ENCODE assay signal across 8 cellular contexts in the genomic region with DNA sequence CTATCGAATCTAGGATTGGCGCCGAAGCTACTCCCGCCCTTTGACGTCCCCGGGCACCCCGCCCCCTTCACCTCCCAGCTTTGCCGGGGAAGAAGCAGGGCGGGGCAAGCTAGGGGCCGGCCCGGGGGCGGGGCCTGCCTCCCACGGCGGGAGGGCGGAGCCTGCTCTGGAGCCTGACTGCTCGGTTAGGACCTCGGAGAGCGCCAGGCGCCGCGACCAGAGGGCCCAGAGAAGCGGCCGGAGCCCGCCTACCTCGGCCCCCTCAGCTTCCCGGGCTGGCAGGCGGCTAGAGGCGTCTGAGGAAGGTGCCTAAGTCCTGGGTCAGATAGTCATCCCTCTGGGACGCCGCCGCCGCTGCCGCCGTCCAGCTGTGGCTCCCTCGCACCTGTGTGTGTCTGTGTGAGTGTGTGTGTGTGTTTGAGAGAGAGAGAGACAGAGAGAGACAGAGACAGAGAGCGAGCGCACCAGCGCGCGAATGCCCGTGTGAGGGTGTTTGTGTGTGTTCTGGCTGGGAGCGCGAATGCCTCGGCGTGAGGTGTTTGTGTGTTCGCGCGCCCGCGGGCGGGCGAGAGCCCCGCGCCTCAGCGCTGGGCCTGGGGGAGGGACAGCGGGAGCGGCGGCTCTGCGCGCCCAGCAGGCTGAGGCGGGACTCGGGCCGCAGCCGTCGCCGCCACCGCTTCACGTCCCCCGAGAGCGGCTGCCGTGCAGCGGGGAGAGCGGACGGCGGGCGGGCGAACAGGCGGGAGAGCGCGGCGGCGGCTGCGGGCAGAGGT. TPM values are rescaled to one million over a fixed set of nuclear protein-coding genes. Genes with fewer than 3 reads are reported as not detected.
DNase-seq lines count a peak whose midpoint lies in the region; ATAC-seq, FAIRE-seq and TF ChIP-seq lines count a peak whose summit lies in the region.

A gene (plus strand): TSS at position 176 of the 773 bp plus-strand sequence. CDS start 1,374 bp downstream, outside the sequence.

- peak within 1 kb of the TSS; percentile 41; the same call in 1 of the 2 replicates for H2BK5ac ChIP-seq in H1 (ENCODE audit: low read depth, low read length)
- no peak within 1 kb of the TSS for H2BK5ac ChIP-seq in mesendoderm (ENCODE audit: low read length)

- peak; percentile 97 for ATAC-seq in HG02588 (IDR thresholded peaks at IDR 0.05; ENCODE audit: unreplicated experiment)

- no peaks in the 10 kb centered on the region for H3K36me3 ChIP-seq in H1 (ENCODE audit: control insufficient read depth in 2 of 4, insufficient read depth in 4 of 4, low read length in 3 of 4)
- H3K36me3 ChIP-seq in mesendoderm (ENCODE audit: control insufficient read depth, insufficient read depth, low read length) = no peaks in the 10 kb centered on the region

- peaks cover 8% of the 10 kb centered on the region for H3K23me2 ChIP-seq in H1 (ENCODE audit: low read depth, low read length)

- H3K4ac ChIP-seq in H1 (replicated peaks; ENCODE audit: insufficient read length, low read depth, low read length) = peak within 1 kb of the TSS; percentile 40
- no peak within 1 kb of the TSS for H3K4ac ChIP-seq in mesendoderm (ENCODE audit: low read depth, low read length)

- H3K9ac ChIP-seq in H1 (replicated peaks in 1 of 4; ENCODE audit: extremely low read depth in 1 of 4, low read depth in 3 of 4, low read length in 3 of 4) = peak within 1 kb of the TSS; percentile 25 to 84 (median 43)
- peak within 1 kb of the TSS; percentile 66 for H3K9ac ChIP-seq in mesendoderm (ENCODE audit: low read length)

- H3K4me1 ChIP-seq in H1 (replicated peaks in 1 of 4; ENCODE audit: control insufficient read depth in 3 of 4, insufficient read depth in 4 of 4, low read length in 3 of 4) = peaks cover 0 to 2% (median 0%) of the 10 kb centered on the region in 4 experiments; a peak in 2 of 7 replicates
- no peaks in the 10 kb centered on the region for H3K4me1 ChIP-seq in mesendoderm (ENCODE audit: control insufficient read depth, low read depth, low read length)

- FAIRE-seq in H1 (lab: Jason Lieb, UNC) = no peak

- H2BK120ac ChIP-seq in H1 (replicated peaks; ENCODE audit: low read depth, low read length) = no peak within 1 kb of the TSS
- H2BK120ac ChIP-seq in mesendoderm (ENCODE audit: low read depth, low read length) = no peak within 1 kb of the TSS

- H2AK5ac ChIP-seq in H1 (ENCODE audit: low read depth, low read length) (no peak within 1 kb of the TSS), mesendoderm (ENCODE audit: low read length) (no peak within 1 kb of the TSS)

- H3K56ac ChIP-seq in H1 (replicated peaks; ENCODE audit: insufficient read length, low read depth, low read length) = no peak within 1 kb of the TSS
- peak within 1 kb of the TSS; percentile 59 for H3K56ac ChIP-seq in mesendoderm (ENCODE audit: low read length)

- H4K5ac ChIP-seq in H1 (ENCODE audit: insufficient read length, low read depth, low read length) (no peak within 1 kb of the TSS), mesendoderm (ENCODE audit: low read length) (no peak within 1 kb of the TSS)

- H3K23ac ChIP-seq in H1 (ENCODE audit: insufficient read length) (no peak within 1 kb of the TSS), mesendoderm (ENCODE audit: low read length) (no peak within 1 kb of the TSS)

- H2BK15ac ChIP-seq in H1 (ENCODE audit: low read length) (no peak within 1 kb of the TSS; the same call in 1 of the 2 replicates), mesendoderm (replicated peaks; ENCODE audit: low read depth) (no peak within 1 kb of the TSS)

- H2BK20ac ChIP-seq in H1 (ENCODE audit: low read length) = no peak within 1 kb of the TSS

- H3K79me1 ChIP-seq in H1 (ENCODE audit: low read depth, low read length) = no peaks in the 10 kb centered on the region
- H3K79me1 ChIP-seq in mesendoderm (ENCODE audit: low read length) = no peaks in the 10 kb centered on the region

- H3K4me2 ChIP-seq in H1 (ENCODE audit: insufficient read depth in 1 of 2, low read depth in 2 of 2, low read length in 2 of 2) (peak within 1 kb of the TSS; percentile 67 to 82), mesendoderm (ENCODE audit: low read length) (peak within 1 kb of the TSS; percentile 85)

- no peaks in the 10 kb centered on the region; a peak in 1 of 4 replicates for H3K9me3 ChIP-seq in H1 (ENCODE audit: insufficient read depth in 2 of 2, low read depth in 1 of 2, low read length in 1 of 2)

- H4K8ac ChIP-seq in H1 (ENCODE audit: extremely low read depth, insufficient read depth, low read length) (peak within 1 kb of the TSS; percentile 25; the same call in 1 of the 2 replicates), mesendoderm (ENCODE audit: low read depth, low read length) (peak within 1 kb of the TSS; percentile 57)

- no peak within 1 kb of the TSS for H3K4me3 ChIP-seq in NB4 (ENCODE audit: low read depth, low read length)
- peak within 1 kb of the TSS; percentile 64 to 97 (median 71) for H3K4me3 ChIP-seq in H1 (ENCODE audit: extremely low read depth in 1 of 4, insufficient read depth in 2 of 4, low read depth in 3 of 4, low read length in 4 of 4)
- peak within 1 kb of the TSS; percentile 64 for H3K4me3 ChIP-seq in mesendoderm (ENCODE audit: low read length)

- no peak within 1 kb of the TSS for H3K14ac ChIP-seq in H1 (ENCODE audit: insufficient read length)

- TF ChIP-seq EP300 in H1 (IDR thresholded peaks at IDR 0.05; ENCODE audit: borderline replicate concordance in 1 of 2, low read depth in 2 of 2, low read length in 2 of 2) = no peak

- no peak within 1 kb of the TSS for H2BK12ac ChIP-seq in H1 (ENCODE audit: low read depth, low read length)

- H3K79me2 ChIP-seq in H1 (ENCODE audit: control insufficient read depth in 1 of 2, insufficient read depth in 2 of 2, low read length in 2 of 2) (no peaks in the 10 kb centered on the region), mesendoderm (ENCODE audit: control insufficient read depth, insufficient read depth, low read length) (no peaks in the 10 kb centered on the region)

- H3K18ac ChIP-seq in H1 (ENCODE audit: extremely low read depth, low read length) (no peak within 1 kb of the TSS; the same call in 1 of the 2 replicates), mesendoderm (ENCODE audit: low read length) (no peak within 1 kb of the TSS)

- peak; percentile 76 for DNase-seq in activated effector memory CD4-positive, alpha-beta T cell treated with anti-CD3 and anti-CD28 coated beads, Interleukin-2, amount 50 U/mL, for 16 hours
- DNase-seq in activated effector memory CD4-positive, alpha-beta T cell treated with Interleukin-2 at 50 U/mL for 16 hours = no peak
- DNase-seq in NB4 (ENCODE audit: low read depth) = peak; percentile 14
- peak; percentile 15 to 56 for DNase-seq in activated CD4-positive, alpha-beta T cell treated with anti-CD3 and anti-CD28 coated beads for 24 hours (ENCODE audit: low read depth in 2 of 2)
- peak; percentile 97 to 100 for DNase-seq in H1 (ENCODE audit: low read depth in 1 of 2, low spot score in 2 of 2)
- peak; percentile 99 for DNase-seq in mesendoderm
- peak; percentile 20 for DNase-seq in stimulated activated CD8-positive, alpha-beta memory T cell treated with anti-CD3 and anti-CD28 coated beads, Interleukin-15, amount 100 ng/mL, for 24 hours (ENCODE audit: low read depth)

- WGBS in H1 (ENCODE audit: extremely low coverage in 1 of 2, insufficient coverage in 1 of 2, insufficient read length in 1 of 2, insufficient replicate concordance in 2 of 2, low coverage in 1 of 2, low lambda C conversion rate in 2 of 2, missing lambda C conversion rate in 1 of 2), 2 experiments = 1% methylated on average over 51 of the region's 83 CpGs; no CpG with 5 or more reads in 1 of the 2 experiments
- no CpG with 5 or more reads among the region's 83 CpGs for WGBS in mesendoderm (ENCODE audit: extremely low coverage, insufficient coverage, low lambda C conversion rate)

- TF ChIP-seq RAD21 in H1 (IDR thresholded peaks at IDR 0.05 in 1 of 2, conservative IDR thresholded peaks at IDR 0.05 in 1 of 2; ENCODE audit: low read depth in 2 of 2, low read length in 2 of 2) = peak in 1 of 2 experiments; percentile 25; a peak in 2 of 4 replicates

- no peak within 1 kb of the TSS for H3K27ac ChIP-seq in H1 (ENCODE audit: low read depth, low read length)
- no peak within 1 kb of the TSS for H3K27ac ChIP-seq in mesendoderm (ENCODE audit: low read depth, low read length)

- TF ChIP-seq POLR2A in NB4 (IDR thresholded peaks at IDR 0.05; ENCODE audit: extremely low read depth, insufficient read length) (no peak), H1 (IDR thresholded peaks at IDR 0.05; ENCODE audit: control extremely low read depth in 1 of 2, low read depth in 2 of 2, low read length in 2 of 2) (peak in 1 of 2 experiments; percentile 2; a peak in 1 of 3 replicates)

- H3K27me3 ChIP-seq in H1 (replicated peaks in 1 of 4; ENCODE audit: control insufficient read depth in 3 of 4, extremely low read depth in 1 of 4, insufficient read depth in 3 of 4, low read length in 3 of 4) = no peaks in the 10 kb centered on the region
- no peaks in the 10 kb centered on the region for H3K27me3 ChIP-seq in mesendoderm (ENCODE audit: insufficient read depth, low read length, poor library complexity)

- POLR2A ChIA-PET in H1 (lab: Charles Lee; ENCODE audit: partially characterized antibody) = interaction anchor here (1.4 kb wide), 1 partner anchor 312 kb away, joined by 3 read pairs; a partner anchor contains a TSS

- CTCF ChIA-PET in H1 (lab: Charles Lee; ENCODE audit: partially characterized antibody) = no interaction called here

- TF ChIP-seq CTCF in NB4 (IDR thresholded peaks at IDR 0.05; ENCODE audit: low read depth, low read length) = no peak
- TF ChIP-seq CTCF in H1 (IDR thresholded peaks at IDR 0.05; ENCODE audit: control extremely low read depth in 1 of 3, insufficient read depth in 1 of 3, low read depth in 1 of 3, low read length in 3 of 3) = no peak

- peaks cover 0 to 1% of the 10 kb centered on the region in 2 experiments for H4K20me1 ChIP-seq in H1 (replicated peaks in 1 of 2; ENCODE audit: control insufficient read depth in 1 of 2, insufficient read depth in 2 of 2, low read length in 2 of 2)

- peak within 1 kb of the TSS; percentile 99 for H2AFZ ChIP-seq in H1 (ENCODE audit: low read length)

- H4K91ac ChIP-seq in H1 (replicated peaks; ENCODE audit: insufficient read length, low read length) = no peak within 1 kb of the TSS

TF ChIP-seq in H1, 55 proteins besides CTCF, POLR2A, EP300 and RAD21 (continues in another document):
- no peak for TF ChIP-seq BCL11A (IDR thresholded peaks at IDR 0.05; ENCODE audit: low read depth in 2 of 2, low read length in 2 of 2)
- peak; percentile 70 for TF ChIP-seq CREB1 (IDR thresholded peaks at IDR 0.05)
- no peak for TF ChIP-seq SIRT6 (IDR thresholded peaks at IDR 0.05; ENCODE audit: low read length)

RNA-seq across cellular contexts. Expression of the gene that starts here (rescaled TPM):
- 5.6 and 6.0 TPM in 2 replicates for total RNA-seq in H1 (2021; fragmentation: NEBNext Ultra II Directional; extraction: Animal tissue kit (Norgen Biotek cat#: 25700))
- 0.67 and 2.0 TPM in 2 replicates for polyA plus RNA-seq in H1 (2011; rRNA removed)
- polyA plus RNA-seq in H1 (2011; cell fraction: cytosol; rRNA removed) = 1.3 TPM
- 1.4 TPM for polyA plus RNA-seq in H1 (2011; cell fraction: nucleus; rRNA removed)
- polyA plus RNA-seq in H1 (2012, experiment 1 of 2) = 2.0 to 6.4 TPM (median 5.5 TPM) in 4 replicates
- polyA plus RNA-seq in H1 (2012, experiment 2 of 2) = 0.07 TPM
- 1.5 TPM for polyA plus RNA-seq in H1 (2013, experiment 1 of 2)
- 1.4 TPM for polyA plus RNA-seq in H1 (2013, experiment 2 of 2)
- polyA minus RNA-seq in H1 (2011; rRNA and poly(A)+ RNA removed) = 11.4 and 16.5 TPM in 2 replicates
- 2.2 TPM for polyA minus RNA-seq in H1 (2011; cell fraction: cytosol; rRNA and poly(A)+ RNA removed)
- 26.2 TPM for polyA minus RNA-seq in H1 (2011; cell fraction: nucleus; rRNA and poly(A)+ RNA removed)
- 0.56 TPM for polyA plus RNA-seq in mesendoderm (2013, experiment 1 of 2)
- polyA plus RNA-seq in mesendoderm (2013, experiment 2 of 2) = 0.50 TPM
